Comparison of ENCODE assay signal across 19 cellular contexts in the genomic region with DNA sequence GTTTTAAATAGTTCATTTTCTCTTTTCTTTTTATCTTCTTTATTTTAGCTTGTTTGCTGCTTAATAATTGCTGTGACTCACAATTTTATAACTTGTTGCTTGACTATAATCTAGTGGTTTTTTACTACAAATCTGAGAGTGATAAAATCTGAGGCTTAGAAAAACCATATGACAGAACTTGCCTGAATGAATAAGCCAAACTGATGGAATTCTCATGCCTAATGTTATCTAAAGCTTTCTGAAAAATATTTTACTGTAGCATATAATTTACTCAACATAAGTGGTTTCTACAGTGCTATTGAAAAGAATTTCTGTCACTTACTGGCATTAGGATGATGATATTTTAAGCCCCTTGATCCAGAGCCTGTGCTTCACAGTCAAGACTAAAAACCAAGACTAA.
"Had no signal": no experiment of that assay in that cellular context is flagged by ENCODE, and none has a peak within 500 bp of the region (broad histone marks: within the 10 kb centered on the region; RNA-seq: fewer than 3 reads in every experiment).

No MANE protein-coding gene starts in this region.

- H3K9me3 Mint-ChIP-seq: activated naive CD4-positive, alpha-beta T cell treated with anti-CD3 and anti-CD28 coated beads, Interleukin-2, amount 50 U/mL, for 24 hours had no signal

- H3K27me3 Mint-ChIP-seq: activated naive CD4-positive, alpha-beta T cell treated with anti-CD3 and anti-CD28 coated beads, Interleukin-2, amount 50 U/mL, for 24 hours; naive thymus-derived CD8-positive, alpha-beta T cell had no signal

- H3K9me3 ChIP-seq: psoas muscle, sigmoid colon, uterus had no signal

- H3K4me3 Mint-ChIP-seq: activated naive CD4-positive, alpha-beta T cell treated with anti-CD3 and anti-CD28 coated beads, Interleukin-2, amount 50 U/mL, for 24 hours; naive thymus-derived CD8-positive, alpha-beta T cell had no signal

- FAIRE-seq: TTC549 had no signal

- ATAC-seq: esophagus mucosa; left colon; naive thymus-derived CD8-positive, alpha-beta T cell; psoas muscle had no signal

- H3K27ac Mint-ChIP-seq: activated naive CD4-positive, alpha-beta T cell treated with anti-CD3 and anti-CD28 coated beads, Interleukin-2, amount 50 U/mL, for 24 hours; naive thymus-derived CD8-positive, alpha-beta T cell had no signal

- H3K27me3 ChIP-seq: brain microvascular endothelial cell, sigmoid colon, uterus had no signal

- H3K4me1 ChIP-seq: psoas muscle, uterus had no signal

- H3K4me3 ChIP-seq: lung, psoas muscle, sigmoid colon, uterus had no signal

- H3K36me3 Mint-ChIP-seq: activated naive CD4-positive, alpha-beta T cell treated with anti-CD3 and anti-CD28 coated beads, Interleukin-2, amount 50 U/mL, for 24 hours; naive thymus-derived CD8-positive, alpha-beta T cell had no signal

- H3K27ac ChIP-seq: brain microvascular endothelial cell, psoas muscle, uterus had no signal

- DNase-seq: activated CD4-positive, CD25-positive, alpha-beta regulatory T cell; activated effector memory CD4-positive, alpha-beta T cell treated with Interleukin-2 at 50 U/mL for 16 hours; activated T-cell treated with anti-CD3 and anti-CD28 coated beads, Interleukin-2, amount 50 U/mL, for 1 hour; amniotic stem cell; cerebellar nuclear complex; dermis blood vessel endothelial cell; left colon; naive thymus-derived CD8-positive, alpha-beta T cell; nucleus accumbens; psoas muscle; sigmoid colon; stimulated activated CD4-positive, alpha-beta T cell treated with anti-CD3 and anti-CD28 coated beads, Interleukin-15, amount 100 ng/mL, for 24 hours; T-helper 2 cell; uterus had no signal

- H3K4me1 Mint-ChIP-seq: activated naive CD4-positive, alpha-beta T cell treated with anti-CD3 and anti-CD28 coated beads, Interleukin-2, amount 50 U/mL, for 24 hours; naive thymus-derived CD8-positive, alpha-beta T cell had no signal

- H3K36me3 ChIP-seq: brain microvascular endothelial cell, sigmoid colon, uterus had no signal
